Comparison of ENCODE assay signal across 9 cellular contexts in the genomic region with DNA sequence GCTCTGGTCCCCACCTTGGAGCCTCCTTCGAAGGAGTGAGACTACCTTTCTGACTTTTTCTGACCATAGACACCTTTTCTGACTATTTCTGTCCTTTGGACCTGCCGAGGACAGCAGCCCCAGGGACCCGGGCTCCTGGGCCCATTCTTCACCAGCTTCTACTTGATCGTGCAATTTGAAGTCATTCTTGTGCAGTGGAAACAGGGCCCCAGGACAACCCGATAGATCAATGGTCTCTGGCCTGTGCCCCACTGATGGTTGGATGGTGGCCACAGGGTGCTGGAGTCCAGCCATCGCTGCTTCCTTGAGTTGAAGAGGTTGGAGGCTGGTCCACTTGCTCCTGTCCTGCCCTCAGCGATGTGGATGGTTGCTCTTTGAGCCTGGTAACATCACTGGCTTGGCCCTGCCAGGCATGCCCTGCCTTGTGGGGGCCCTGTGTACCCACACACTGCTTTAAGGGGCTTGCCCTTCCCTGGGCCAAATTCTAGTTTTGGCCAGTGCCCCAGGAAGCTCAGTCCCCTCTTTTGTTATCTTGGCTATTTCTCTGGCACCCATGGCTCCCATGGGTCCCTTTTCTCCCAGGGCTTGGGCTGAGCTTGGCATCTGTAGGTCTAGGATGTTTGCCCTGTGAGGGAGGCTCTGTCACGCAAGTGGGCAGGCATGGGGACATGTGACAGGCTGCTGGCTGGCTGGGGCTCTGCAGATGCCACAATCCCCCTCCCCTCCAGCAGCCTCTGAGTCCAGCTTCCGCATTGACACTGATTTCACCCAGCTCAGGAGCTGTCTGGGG.
"Had no signal": no experiment of that assay in that cellular context is flagged by ENCODE, and none has a peak within 500 bp of the region (broad histone marks: within the 10 kb centered on the region; RNA-seq: fewer than 3 reads in every experiment).

No MANE protein-coding gene starts in this region.

- H3K27me3 Mint-ChIP-seq: IgD-negative memory B cell had no signal

- H3K4me3 ChIP-seq: K562 had no signal

- ATAC-seq: HepG2, K562 had no signal

- H3K27ac ChIP-seq: HL-60, KMS-11 had no signal

- H3K9ac ChIP-seq: KMS-11 had no signal

- H3K4me1 Mint-ChIP-seq: IgD-negative memory B cell had no signal

- H3K27ac Mint-ChIP-seq: IgD-negative memory B cell had no signal

- FAIRE-seq: HepG2, HTR-8/SVneo, K562 had no signal

- DNase-seq: IMR-90, KBM-7, KG1 had no signal
